Comparison of ENCODE assay signal across 17 cellular contexts in genomic region chr9:76900884-76901440, GRCh38. TPM values are rescaled to one million over a fixed set of nuclear protein-coding genes. Genes with fewer than 3 reads are reported as not detected.
"Had no signal": no experiment of that assay in that cellular context is flagged by ENCODE, and none has a peak within 500 bp of the region (broad histone marks: within the 10 kb centered on the region; RNA-seq: fewer than 3 reads in every experiment).

No MANE protein-coding gene starts in this region.

- H3K27me3 ChIP-seq: pancreas had no signal

- H3K27ac ChIP-seq: heart right ventricle, pancreas, skin epidermis had no signal

- H3K9me3 ChIP-seq: gastrocnemius medialis, pancreas had no signal

- DNase-seq: activated CD4-positive, alpha-beta memory T cell treated with anti-CD3 and anti-CD28 coated beads, Interleukin-2, amount 10 ng/mL, durations not matched to agents 7 days and 5 days; activated CD4-positive, alpha-beta T cell treated with anti-CD3 and anti-CD28 coated beads for 4 hours; activated effector memory CD4-positive, alpha-beta T cell treated with anti-CD3 and anti-CD28 coated beads, Interleukin-2, amount 50 U/mL, for 16 hours; activated T-cell treated with anti-CD3 and anti-CD28 coated beads, Interleukin-2, amount 50 U/mL, for 4 hours; amniotic stem cell; effector memory CD8-positive, alpha-beta T cell; heart right ventricle; naive thymus-derived CD8-positive, alpha-beta T cell; pancreas; stimulated activated CD4-positive, alpha-beta T cell treated with anti-CD3 and anti-CD28 coated beads, Interleukin-15, amount 100 ng/mL, for 24 hours; stimulated activated CD4-positive, alpha-beta T cell treated with anti-CD3 and anti-CD28 coated beads, Interleukin-4, amount 100 ng/mL, for 24 hours; stimulated activated naive CD4-positive, alpha-beta T cell; T-helper 17 cell had no signal

- ATAC-seq: activated T-cell treated with anti-CD3 and anti-CD28 coated beads, Interleukin-2, amount 50 U/mL, for 4 hours; effector memory CD8-positive, alpha-beta T cell; heart right ventricle; left lobe of liver; naive thymus-derived CD8-positive, alpha-beta T cell; pancreas; T-helper 17 cell; WTC11 had no signal

- H3K36me3 ChIP-seq: gastrocnemius medialis, heart right ventricle, pancreas had no signal

- H3K4me3 ChIP-seq: gastrocnemius medialis, heart right ventricle, pancreas, skin epidermis had no signal

RNA-seq across cellular contexts. Expression of gene PRUNE2, which starts 5.0 kb away (rescaled TPM):
- total RNA-seq: naive thymus-derived CD8-positive, alpha-beta T cell had no signal
- polyA plus RNA-seq: naive thymus-derived CD8-positive, alpha-beta T cell had no signal
